ENCODE assay signal across 23 cellular contexts in genomic region chr2:127552336-127552735, GRCh38. TPM values are rescaled to one million over a fixed set of nuclear protein-coding genes. Genes with fewer than 3 reads are reported as not detected.
A peak's percentile ranks its signal among the peaks of the same experiment; 100 is the strongest.
DNase-seq lines count a peak whose midpoint lies in the region; ATAC-seq and TF ChIP-seq lines count a peak whose summit lies in the region.
"Had no signal": no experiment of that assay in that cellular context is flagged by ENCODE, and none has a peak within 500 bp of the region (broad histone marks: within the 10 kb centered on the region; RNA-seq: fewer than 3 reads in every experiment).

No MANE protein-coding gene starts in this region.

- H3K9me3 Mint-ChIP-seq in Caco-2 (ENCODE audit: unreplicated experiment) = peaks cover 19% of the 10 kb centered on the region

- TF ChIP-seq CTCF in right atrium auricular region (IDR thresholded peaks at IDR 0.05) = no peak
- TF ChIP-seq CTCF in vagina (IDR thresholded peaks at IDR 0.05) = no peak
- TF ChIP-seq CTCF in Caco-2 (IDR thresholded peaks at IDR 0.05; ENCODE audit: insufficient read depth in 1 of 2, low read depth in 1 of 2, low read length in 1 of 2, severe bottlenecking in 1 of 2, unreplicated experiment in 1 of 2) = no peak

- H2BK120ac ChIP-seq in neuronal stem cell (ENCODE audit: low read depth, low read length) = no peak overlapping the region

- peak; percentile 43 for DNase-seq in activated CD8-positive, alpha-beta memory T cell treated with anti-CD3 and anti-CD28 coated beads for 24 hours
- no peak for DNase-seq in activated CD8-positive, alpha-beta memory T cell treated with anti-CD3 and anti-CD28 coated beads, Interleukin-2, amount 50 U/mL, for 48 hours
- peak; percentile 26 for DNase-seq in right atrium auricular region (ENCODE audit: low spot score)
- DNase-seq in left ventricle myocardium superior = no peak
- no peak for DNase-seq in neuronal stem cell (ENCODE audit: low spot score)
- peak; percentile 70 for DNase-seq in vagina (ENCODE audit: extremely low spot score in 2 of 2)
- no peak for DNase-seq in Caco-2
- no peak for DNase-seq in RKO (ENCODE audit: low spot score)
- DNase-seq: CD4-positive, CD25-positive, alpha-beta regulatory T cell; CD8-positive, alpha-beta T cell; DMS 273 treated with DMSO at 0.1 percent for 48 hours; DMS79; EL; GDM1; GM23248; H7; HCEC 1CT had no signal

- no peak overlapping the region for H3K4me2 ChIP-seq in neuronal stem cell (ENCODE audit: insufficient read depth, low read length, poor library complexity, severe bottlenecking)
- H3K4me2 ChIP-seq: BLaER1 had no signal

- H2AFZ ChIP-seq in neuronal stem cell (ENCODE audit: low read length) = no peak overlapping the region
- H2AFZ ChIP-seq: GM23248 had no signal

- no peaks in the 10 kb centered on the region for H3K36me3 Mint-ChIP-seq in Caco-2 (ENCODE audit: insufficient read depth, unreplicated experiment)
- H3K36me3 Mint-ChIP-seq: CD4-positive, CD25-positive, alpha-beta regulatory T cell; CD8-positive, alpha-beta T cell had no signal

- H3K4me3 ChIP-seq in right atrium auricular region (no peak overlapping the region), neuronal stem cell (ENCODE audit: low read length in 2 of 2) (no peak overlapping the region), vagina (no peak overlapping the region), Caco-2 (ENCODE audit: low read depth, low read length) (no peak overlapping the region)
- H3K4me3 ChIP-seq: BLaER1, GM12878, GM23248 had no signal

- CTCF ChIA-PET in Caco-2 (lab: Charles Lee) = no interaction called here

- intact Hi-C loops in left ventricle myocardium superior (cut with micrococcal nuclease) (no loop called here), vagina (cut with DNase I) (no loop called here), Caco-2 (cut with micrococcal nuclease; ENCODE audit: unreplicated experiment) (no loop called here)

- TF ChIP-seq POLR2A in vagina (IDR thresholded peaks at IDR 0.05) = no peak

- H3K27ac Mint-ChIP-seq in Caco-2 (ENCODE audit: unreplicated experiment) = no peak overlapping the region
- H3K27ac Mint-ChIP-seq: B cell; CD4-positive, CD25-positive, alpha-beta regulatory T cell; CD8-positive, alpha-beta T cell had no signal

- H3K4ac ChIP-seq in neuronal stem cell (ENCODE audit: low read length) = no peak overlapping the region

- H3K27me3 ChIP-seq in right atrium auricular region = no peaks in the 10 kb centered on the region
- peaks cover 0 to 36% (median 0%) of the 10 kb centered on the region in 3 experiments for H3K27me3 ChIP-seq in neuronal stem cell (ENCODE audit: control insufficient read depth in 3 of 3, insufficient read depth in 3 of 3, low read depth in 1 of 3, low read length in 3 of 3)
- H3K27me3 ChIP-seq in vagina = no peaks in the 10 kb centered on the region
- no peaks in the 10 kb centered on the region for H3K27me3 ChIP-seq in Caco-2 (replicated peaks; ENCODE audit: control insufficient read depth, insufficient read depth, low read length)
- H3K27me3 ChIP-seq: BLaER1 had no signal

- no peak overlapping the region for H3K27ac ChIP-seq in right atrium auricular region
- H3K27ac ChIP-seq in neuronal stem cell (replicated peaks; ENCODE audit: low read length) = no peak overlapping the region
- H3K27ac ChIP-seq in vagina = no peak overlapping the region
- H3K27ac ChIP-seq: 22Rv1, BLaER1, C4-2B, GM23248 had no signal

- no peak overlapping the region for H3K4me3 Mint-ChIP-seq in Caco-2 (ENCODE audit: unreplicated experiment)
- H3K4me3 Mint-ChIP-seq: B cell; CD4-positive, CD25-positive, alpha-beta regulatory T cell; CD8-positive, alpha-beta T cell had no signal

- no peaks in the 10 kb centered on the region for H3K4me1 Mint-ChIP-seq in Caco-2 (ENCODE audit: low read depth, unreplicated experiment)

- no peak overlapping the region for H4K91ac ChIP-seq in neuronal stem cell (ENCODE audit: low read depth, low read length, poor library complexity)

- no peak overlapping the region for H3K14ac ChIP-seq in neuronal stem cell (ENCODE audit: low read length)

- no peak overlapping the region for H2BK15ac ChIP-seq in neuronal stem cell (ENCODE audit: low read length)

- H3K36me3 ChIP-seq in right atrium auricular region = no peaks in the 10 kb centered on the region
- no peaks in the 10 kb centered on the region for H3K36me3 ChIP-seq in neuronal stem cell (replicated peaks in 1 of 2; ENCODE audit: control insufficient read depth in 2 of 2, insufficient read depth in 2 of 2, low read length in 2 of 2)
- no peaks in the 10 kb centered on the region for H3K36me3 ChIP-seq in vagina
- H3K36me3 ChIP-seq in Caco-2 (ENCODE audit: control insufficient read depth, insufficient read depth, low read length) = no peaks in the 10 kb centered on the region
- H3K36me3 ChIP-seq: BLaER1 had no signal

- H2BK12ac ChIP-seq in neuronal stem cell (ENCODE audit: low read length) = no peak overlapping the region

- POLR2A ChIA-PET in Caco-2 (lab: Charles Lee) = no interaction called here

- no TSS peak for BruUV-seq in Caco-2 (replicated peaks; lab: Mats Ljungman, UMichigan)

- H2AK5ac ChIP-seq in neuronal stem cell (ENCODE audit: low read depth, low read length) = no peak overlapping the region

- no peak overlapping the region for H2BK5ac ChIP-seq in neuronal stem cell (ENCODE audit: low read length)

- no peak for ATAC-seq in left ventricle myocardium superior
- ATAC-seq: CD8-positive, alpha-beta T cell; GM12878 had no signal

- peak overlapping the region; percentile 6 for H3K23ac ChIP-seq in neuronal stem cell (ENCODE audit: low read depth, low read length, poor library complexity)

- H4K8ac ChIP-seq in neuronal stem cell (ENCODE audit: low read depth, low read length) = no peak overlapping the region

- H3K9ac ChIP-seq in neuronal stem cell (ENCODE audit: low read depth, low read length, poor library complexity) = no peak overlapping the region
- H3K9ac ChIP-seq: BLaER1, GM23248 had no signal

- H3K4me1 ChIP-seq in right atrium auricular region (no peaks in the 10 kb centered on the region), neuronal stem cell (ENCODE audit: control insufficient read depth in 2 of 2, insufficient read depth in 1 of 2, low read depth in 1 of 2, low read length in 2 of 2) (no peaks in the 10 kb centered on the region), vagina (no peaks in the 10 kb centered on the region), Caco-2 (no peaks in the 10 kb centered on the region)
- H3K4me1 ChIP-seq: BLaER1 had no signal

- H3K27me3 Mint-ChIP-seq in Caco-2 (ENCODE audit: insufficient read depth, unreplicated experiment) = peaks cover 3% of the 10 kb centered on the region

- WGBS in neuronal stem cell (ENCODE audit: extremely low coverage in 2 of 2, insufficient read length in 2 of 2, insufficient replicate concordance in 1 of 2), 2 donors = no CpG with 5 or more reads among the region's 6 CpGs

- H3K9me3 ChIP-seq in right atrium auricular region (peaks cover 0 to 11% of the 10 kb centered on the region in 2 donors), neuronal stem cell (replicated peaks in 1 of 2; ENCODE audit: control insufficient read depth in 2 of 2, insufficient read depth in 1 of 2, low read depth in 1 of 2, low read length in 2 of 2) (peaks cover 0 to 2% of the 10 kb centered on the region in 2 donors), vagina (no peaks in the 10 kb centered on the region), Caco-2 (no peaks in the 10 kb centered on the region; the same call in 1 of the 2 replicates)

- no peaks in the 10 kb centered on the region for H3K79me1 ChIP-seq in neuronal stem cell (ENCODE audit: low read depth, low read length)

- peak overlapping the region; percentile 6 for H3K18ac ChIP-seq in neuronal stem cell (ENCODE audit: low read length)

RNA-seq across cellular contexts. Expression of gene MYO7B, which starts 16.9 kb away (rescaled TPM):
- total RNA-seq in right atrium auricular region (under 1 TPM; 0.52 to 0.67 TPM), left ventricle myocardium superior (0.42 TPM), vagina (not detected), Caco-2 (2022) (0.27 and 0.58 TPM in 2 replicates)
- polyA plus RNA-seq in neuronal stem cell (2013, experiment 1 of 2) = not detected
- 0.03 TPM for polyA plus RNA-seq in neuronal stem cell (2013, experiment 2 of 2)
- total RNA-seq: CD4-positive, CD25-positive, alpha-beta regulatory T cell; GM23248; H1; H7 had no signal
- polyA plus RNA-seq: GM23248, H1 had no signal

RNA-seq across cellular contexts. Expression of gene IWS1, which starts 26.0 kb away (rescaled TPM):
- total RNA-seq in right atrium auricular region (10 to 100 TPM; 43.3 to 46.4 TPM), left ventricle myocardium superior (58.1 TPM), vagina (40.8 TPM), Caco-2 (2022) (56.0 and 63.7 TPM in 2 replicates)
- polyA plus RNA-seq in neuronal stem cell (2013, experiment 1 of 2) = 54.0 TPM
- polyA plus RNA-seq in neuronal stem cell (2013, experiment 2 of 2) = 53.1 TPM

Comparison
In these comparisons a context has a peak if more than half of its experiments do, and no peak if none do; other contexts are left out.
1. DNase-seq: peak in activated CD8-positive, alpha-beta memory T cell treated with anti-CD3 and anti-CD28 coated beads for 24 hours (single experiment), right atrium auricular region (single experiment) and vagina (2 of 2); none in activated CD8-positive, alpha-beta memory T cell treated with anti-CD3 and anti-CD28 coated beads, Interleukin-2, amount 50 U/mL, for 48 hours (single experiment), left ventricle myocardium superior (single experiment), neuronal stem cell (single experiment), Caco-2 (0 of 2) and RKO (single experiment).